Comparison of ENCODE assay signal across 1 cellular context in genomic region chr13:88919970-88920628, GRCh38.
TF ChIP-seq lines count a peak whose summit lies in the region.

No MANE protein-coding gene starts in this region.

TF ChIP-seq in GM12878, 131 proteins besides CTCF, POLR2A, EP300 and RAD21 (continued from another document and continues in another):
- TF ChIP-seq PRDM15 (CRISPR knock-in tag; IDR thresholded peaks at IDR 0.05) (no peak), RUNX3 (IDR thresholded peaks at IDR 0.05; ENCODE audit: low read length) (peak; percentile 84), HDAC2 (IDR thresholded peaks at IDR 0.05) (no peak), SP1 (IDR thresholded peaks at IDR 0.05; ENCODE audit: low read depth, low read length) (no peak), PAX8 (IDR thresholded peaks at IDR 0.05) (no peak), IRF5 (IDR thresholded peaks at IDR 0.05; ENCODE audit: borderline replicate concordance) (no peak), E2F4 (IDR thresholded peaks at IDR 0.05; ENCODE audit: low read depth, low read length) (no peak), WRNIP1 (IDR thresholded peaks at IDR 0.05; ENCODE audit: borderline replicate concordance, low read depth, low read length) (no peak), IRF4 (IDR thresholded peaks at IDR 0.05; ENCODE audit: low read depth, low read length) (no peak), SMC3 (IDR thresholded peaks at IDR 0.05; ENCODE audit: borderline replicate concordance, low read length) (no peak), CREM (IDR thresholded peaks at IDR 0.05; ENCODE audit: low read depth) (no peak), SRF (IDR thresholded peaks at IDR 0.05; ENCODE audit: low read depth in 2 of 2, low read length in 2 of 2) (no peak), RFX5 (IDR thresholded peaks at IDR 0.05; ENCODE audit: low read depth, low read length) (no peak), BHLHE40 (IDR thresholded peaks at IDR 0.05; ENCODE audit: borderline replicate concordance in 1 of 2, low read depth in 2 of 2, low read length in 1 of 2) (no peak), USF1 (IDR thresholded peaks at IDR 0.05; ENCODE audit: borderline replicate concordance, extremely low read length, insufficient read depth, low read depth, low read length) (no peak), SUZ12 (IDR thresholded peaks at IDR 0.05; ENCODE audit: unreplicated experiment) (no peak), RAD51 (IDR thresholded peaks at IDR 0.05) (no peak), EGR1 (IDR thresholded peaks at IDR 0.05; ENCODE audit: borderline replicate concordance in 1 of 2, low read depth in 2 of 2, low read length in 2 of 2) (peak in 1 of 2 experiments; percentile 60; a peak in 2 of 3 replicates), CEBPZ (IDR thresholded peaks at IDR 0.05; ENCODE audit: low read depth, low read length) (no peak), RELB (IDR thresholded peaks at IDR 0.05; ENCODE audit: low read depth) (peak; percentile 30; the same call in 1 of the 2 replicates), BACH1 (IDR thresholded peaks at IDR 0.05; ENCODE audit: borderline replicate concordance) (no peak), MTA2 (IDR thresholded peaks at IDR 0.05; ENCODE audit: low read depth) (peak; percentile 58), ZNF622 (IDR thresholded peaks at IDR 0.05) (no peak), TCF12 (IDR thresholded peaks at IDR 0.05; ENCODE audit: low read depth, low read length) (0 out of 2 replicates have a peak, but pooled peaks have one; percentile 50), BCL11A (IDR thresholded peaks at IDR 0.05; ENCODE audit: low read depth, low read length) (peak; percentile 52; the same call in 1 of the 2 replicates), SMAD5 (IDR thresholded peaks at IDR 0.05; ENCODE audit: low read depth) (no peak), MTA3 (IDR thresholded peaks at IDR 0.05; ENCODE audit: borderline replicate concordance, low read length) (0 out of 2 replicates have a peak, but pooled peaks have one; percentile 30), TBL1XR1 (IDR thresholded peaks at IDR 0.05; ENCODE audit: low read depth, low read length) (no peak), SPI1 (IDR thresholded peaks at IDR 0.05; ENCODE audit: borderline replicate concordance, insufficient read depth, low read depth, low read length) (no peak), NR2F1 (conservative IDR thresholded peaks at IDR 0.05) (peak; percentile 91), ZNF274 (IDR thresholded peaks at IDR 0.05; ENCODE audit: insufficient read depth, insufficient read length) (no peak), ZNF384 (IDR thresholded peaks at IDR 0.05; ENCODE audit: borderline replicate concordance, low read depth, low read length) (no peak), RB1 (IDR thresholded peaks at IDR 0.05; ENCODE audit: borderline replicate concordance) (no peak), JUND (IDR thresholded peaks at IDR 0.05; ENCODE audit: low read depth, low read length) (no peak; the same call in 1 of the 2 replicates), YY1 (IDR thresholded peaks at IDR 0.05; ENCODE audit: low read depth, low read length) (no peak), USF2 (IDR thresholded peaks at IDR 0.05; ENCODE audit: borderline replicate concordance, low read depth, low read length) (no peak), IKZF2 (IDR thresholded peaks at IDR 0.05) (peak; percentile 53 to 76; a peak in 3 of 4 replicates), CHD1 (IDR thresholded peaks at IDR 0.05; ENCODE audit: low read depth, low read length) (no peak), CHD4 (IDR thresholded peaks at IDR 0.05) (no peak), CHD2 (IDR thresholded peaks at IDR 0.05; ENCODE audit: borderline replicate concordance, low read depth, low read length) (no peak), LARP7 (IDR thresholded peaks at IDR 0.05) (no peak), GABPA (IDR thresholded peaks at IDR 0.05; ENCODE audit: low read depth) (no peak), IKZF1 (conservative IDR thresholded peaks at IDR 0.05) (peak; percentile 59), HDGF (IDR thresholded peaks at IDR 0.05) (no peak), SKIL (IDR thresholded peaks at IDR 0.05; ENCODE audit: low read depth, poor library complexity, severe bottlenecking) (peak; percentile 56), ASH2L (IDR thresholded peaks at IDR 0.05; ENCODE audit: borderline replicate concordance, low read depth) (no peak), EZH2 (IDR thresholded peaks at IDR 0.05; ENCODE audit: borderline replicate concordance, control insufficient read depth, low read depth, low read length) (no peak)
